1 cellular context compared by ENCODE assay signal in genomic region chrX:154004315-154004714, GRCh38.
TF ChIP-seq lines count a peak whose summit lies in the region.

No MANE protein-coding gene starts in this region.

TF ChIP-seq in K562, 482 proteins besides CTCF, POLR2A, EP300 and RAD21:
- no peak for TF ChIP-seq FOS (IDR thresholded peaks at IDR 0.05; ENCODE audit: extremely low read depth, insufficient read length)
- TF ChIP-seq SRSF7 (optimal IDR thresholded peaks at IDR 0.05; ENCODE audit: low read depth, low read length), result no peak
- TF ChIP-seq ATF6 (CRISPR knock-in tag; IDR thresholded peaks at IDR 0.05), result no peak
- no peak for TF ChIP-seq RCOR1 (IDR thresholded peaks at IDR 0.05; ENCODE audit: borderline replicate concordance in 1 of 2, low read depth in 2 of 2, low read length in 2 of 2)
- TF ChIP-seq CBX8 (IDR thresholded peaks at IDR 0.05; ENCODE audit: borderline replicate concordance, extremely low read depth, low read depth, low read length, poor library complexity, severe bottlenecking), result no peak
- TF ChIP-seq SREBF2 (CRISPR knock-in tag; IDR thresholded peaks at IDR 0.05), result no peak
- TF ChIP-seq ATF2 (CRISPR knock-in tag; IDR thresholded peaks at IDR 0.05), result no peak
- TF ChIP-seq KDM5B (IDR thresholded peaks at IDR 0.05; ENCODE audit: insufficient replicate concordance, low read depth, low read length), result no peak
- TF ChIP-seq, protein P1, sequence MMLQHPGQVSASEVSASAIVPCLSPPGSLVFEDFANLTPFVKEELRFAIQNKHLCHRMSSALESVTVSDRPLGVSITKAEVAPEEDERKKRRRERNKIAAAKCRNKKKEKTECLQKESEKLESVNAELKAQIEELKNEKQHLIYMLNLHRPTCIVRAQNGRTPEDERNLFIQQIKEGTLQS (IDR thresholded peaks at IDR 0.05), result no peak
- TF ChIP-seq, protein P1 (CRISPR knock-in tag; conservative IDR thresholded peaks at IDR 0.05), result no peak
- TF ChIP-seq ZNF354B (CRISPR knock-in tag; IDR thresholded peaks at IDR 0.05), result no peak
- TF ChIP-seq CREB5 (CRISPR knock-in tag; IDR thresholded peaks at IDR 0.05), result no peak
- TF ChIP-seq, protein P2, sequence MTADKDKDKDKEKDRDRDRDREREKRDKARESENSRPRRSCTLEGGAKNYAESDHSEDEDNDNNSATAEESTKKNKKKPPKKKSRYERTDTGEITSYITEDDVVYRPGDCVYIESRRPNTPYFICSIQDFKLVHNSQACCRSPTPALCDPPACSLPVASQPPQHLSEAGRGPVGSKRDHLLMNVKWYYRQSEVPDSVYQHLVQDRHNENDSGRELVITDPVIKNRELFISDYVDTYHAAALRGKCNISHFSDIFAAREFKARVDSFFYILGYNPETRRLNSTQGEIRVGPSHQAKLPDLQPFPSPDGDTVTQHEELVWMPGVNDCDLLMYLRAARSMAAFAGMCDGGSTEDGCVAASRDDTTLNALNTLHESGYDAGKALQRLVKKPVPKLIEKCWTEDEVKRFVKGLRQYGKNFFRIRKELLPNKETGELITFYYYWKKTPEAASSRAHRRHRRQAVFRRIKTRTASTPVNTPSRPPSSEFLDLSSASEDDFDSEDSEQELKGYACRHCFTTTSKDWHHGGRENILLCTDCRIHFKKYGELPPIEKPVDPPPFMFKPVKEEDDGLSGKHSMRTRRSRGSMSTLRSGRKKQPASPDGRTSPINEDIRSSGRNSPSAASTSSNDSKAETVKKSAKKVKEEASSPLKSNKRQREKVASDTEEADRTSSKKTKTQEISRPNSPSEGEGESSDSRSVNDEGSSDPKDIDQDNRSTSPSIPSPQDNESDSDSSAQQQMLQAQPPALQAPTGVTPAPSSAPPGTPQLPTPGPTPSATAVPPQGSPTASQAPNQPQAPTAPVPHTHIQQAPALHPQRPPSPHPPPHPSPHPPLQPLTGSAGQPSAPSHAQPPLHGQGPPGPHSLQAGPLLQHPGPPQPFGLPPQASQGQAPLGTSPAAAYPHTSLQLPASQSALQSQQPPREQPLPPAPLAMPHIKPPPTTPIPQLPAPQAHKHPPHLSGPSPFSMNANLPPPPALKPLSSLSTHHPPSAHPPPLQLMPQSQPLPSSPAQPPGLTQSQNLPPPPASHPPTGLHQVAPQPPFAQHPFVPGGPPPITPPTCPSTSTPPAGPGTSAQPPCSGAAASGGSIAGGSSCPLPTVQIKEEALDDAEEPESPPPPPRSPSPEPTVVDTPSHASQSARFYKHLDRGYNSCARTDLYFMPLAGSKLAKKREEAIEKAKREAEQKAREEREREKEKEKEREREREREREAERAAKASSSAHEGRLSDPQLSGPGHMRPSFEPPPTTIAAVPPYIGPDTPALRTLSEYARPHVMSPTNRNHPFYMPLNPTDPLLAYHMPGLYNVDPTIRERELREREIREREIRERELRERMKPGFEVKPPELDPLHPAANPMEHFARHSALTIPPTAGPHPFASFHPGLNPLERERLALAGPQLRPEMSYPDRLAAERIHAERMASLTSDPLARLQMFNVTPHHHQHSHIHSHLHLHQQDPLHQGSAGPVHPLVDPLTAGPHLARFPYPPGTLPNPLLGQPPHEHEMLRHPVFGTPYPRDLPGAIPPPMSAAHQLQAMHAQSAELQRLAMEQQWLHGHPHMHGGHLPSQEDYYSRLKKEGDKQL (CRISPR knock-in tag; IDR thresholded peaks at IDR 0.05; ENCODE audit: borderline replicate concordance), result no peak
- TF ChIP-seq PTRF (tag; IDR thresholded peaks at IDR 0.05), result no peak
- TF ChIP-seq, protein P3, sequence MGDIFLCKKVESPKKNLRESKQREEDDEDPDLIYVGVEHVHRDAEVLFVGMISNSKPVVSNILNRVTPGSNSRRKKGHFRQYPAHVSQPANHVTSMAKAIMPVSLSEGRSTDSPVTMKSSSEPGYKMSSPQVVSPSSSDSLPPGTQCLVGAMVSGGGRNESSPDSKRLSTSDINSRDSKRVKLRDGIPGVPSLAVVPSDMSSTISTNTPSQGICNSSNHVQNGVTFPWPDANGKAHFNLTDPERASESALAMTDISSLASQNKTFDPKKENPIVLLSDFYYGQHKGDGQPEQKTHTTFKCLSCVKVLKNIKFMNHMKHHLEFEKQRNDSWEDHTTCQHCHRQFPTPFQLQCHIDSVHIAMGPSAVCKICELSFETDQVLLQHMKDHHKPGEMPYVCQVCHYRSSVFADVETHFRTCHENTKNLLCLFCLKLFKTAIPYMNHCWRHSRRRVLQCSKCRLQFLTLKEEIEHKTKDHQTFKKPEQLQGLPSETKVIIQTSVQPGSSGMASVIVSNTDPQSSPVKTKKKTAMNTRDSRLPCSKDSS (IDR thresholded peaks at IDR 0.05; ENCODE audit: low read depth, partially characterized antibody), result no peak
- no peak for TF ChIP-seq HBP1 (CRISPR knock-in tag; IDR thresholded peaks at IDR 0.05)
- TF ChIP-seq SMAD4 (CRISPR knock-in tag; conservative IDR thresholded peaks at IDR 0.05), result no peak
- no peak for TF ChIP-seq MAFG (tag; conservative IDR thresholded peaks at IDR 0.05)
- TF ChIP-seq SMARCC2 (IDR thresholded peaks at IDR 0.05; ENCODE audit: low read depth), result no peak
- TF ChIP-seq TEAD1 (CRISPR knock-in tag; IDR thresholded peaks at IDR 0.05), result no peak
